18 cellular contexts compared by ENCODE assay signal in the genomic region with DNA sequence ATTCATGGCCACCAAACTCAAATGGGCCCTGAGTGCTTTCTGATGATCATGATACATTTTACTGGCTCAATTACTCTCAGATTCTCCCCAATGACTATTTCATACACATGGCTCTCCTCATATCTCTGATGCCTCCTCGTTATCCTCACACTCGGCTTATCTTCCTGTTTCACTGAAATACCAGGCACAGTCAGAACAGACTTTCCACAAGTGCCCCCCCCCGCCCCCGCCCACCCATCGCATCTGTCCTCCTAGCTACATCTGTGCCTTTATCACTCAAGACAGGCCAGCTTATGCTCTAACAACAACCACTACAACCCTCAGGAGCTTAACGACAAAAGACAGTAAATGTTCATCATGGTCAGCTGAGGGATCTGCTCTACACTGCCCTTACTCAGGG.
DNase-seq lines count a peak whose midpoint lies in the region; ATAC-seq, FAIRE-seq and TF ChIP-seq lines count a peak whose summit lies in the region.
"Had no signal": no experiment of that assay in that cellular context is flagged by ENCODE, and none has a peak within 500 bp of the region (broad histone marks: within the 10 kb centered on the region; RNA-seq: fewer than 3 reads in every experiment).

No MANE protein-coding gene starts in this region.

- no peak for TF ChIP-seq CTCF in D721Med (IDR thresholded peaks at IDR 0.05; ENCODE audit: insufficient read depth, missing control alignments)

- DNase-seq in activated naive CD4-positive, alpha-beta T cell treated with Interleukin-2 at 50 U/mL for 16 hours, result peak; percentile 16
- no peak for DNase-seq in activated naive CD4-positive, alpha-beta T cell treated with anti-CD3 and anti-CD28 coated beads, Interleukin-2, amount 10 ng/mL, durations not matched to agents 7 days and 5 days
- DNase-seq in NCI-H524 treated with DMSO at 0.1 percent for 48 hours (lab: John Stamatoyannopoulos, UW) (peak; percentile 41), D721Med (ENCODE audit: insufficient read length, low spot score) (no peak), NCI-H2171 (lab: John Stamatoyannopoulos, UW) (no peak), H54 (ENCODE audit: insufficient read length, low spot score) (no peak)
- DNase-seq in activated naive CD4-positive, alpha-beta T cell treated with anti-CD3 and anti-CD28 coated beads, Interleukin-2, amount 50 U/mL, for 72 hours (ENCODE audit: low spot score in 2 of 2), result no peak
- DNase-seq in stimulated activated effector memory CD8-positive, alpha-beta T cell treated with anti-CD3 and anti-CD28 coated beads, Interleukin-12 subunit alpha, Interleukin-12 subunit beta, amount 100 ng/mL, for 72 hours (ENCODE audit: low spot score in 2 of 2), result no peak
- DNase-seq: cortex of kidney; DMS53; GF-D8; naive thymus-derived CD4-positive, alpha-beta T cell; NCI-H774; PC-9; right lobe of liver; SJCRH30; stimulated activated CD4-positive, alpha-beta T cell treated with anti-CD3 and anti-CD28 coated beads, Interleukin-15, amount 100 ng/mL, for 24 hours had no signal

- peaks cover 70% of the 10 kb centered on the region for H3K4me1 Mint-ChIP-seq in activated naive CD4-positive, alpha-beta T cell treated with anti-CD3 and anti-CD28 coated beads, Interleukin-2, amount 10 ng/mL, durations not matched to agents 7 days and 5 days
- H3K4me1 Mint-ChIP-seq in stimulated activated effector memory CD8-positive, alpha-beta T cell treated with anti-CD3 and anti-CD28 coated beads, Interleukin-12 subunit alpha, Interleukin-12 subunit beta, amount 100 ng/mL, for 72 hours, result peaks cover 53% of the 10 kb centered on the region

- H3K27ac Mint-ChIP-seq in activated naive CD4-positive, alpha-beta T cell treated with anti-CD3 and anti-CD28 coated beads, Interleukin-2, amount 10 ng/mL, durations not matched to agents 7 days and 5 days, result no peak overlapping the region
- H3K27ac Mint-ChIP-seq in activated naive CD4-positive, alpha-beta T cell treated with anti-CD3 and anti-CD28 coated beads, Interleukin-2, amount 50 U/mL, for 72 hours, result peak overlapping the region; percentile 93 to 94
- H3K27ac Mint-ChIP-seq in stimulated activated effector memory CD8-positive, alpha-beta T cell treated with anti-CD3 and anti-CD28 coated beads, Interleukin-12 subunit alpha, Interleukin-12 subunit beta, amount 100 ng/mL, for 72 hours, result peak overlapping the region; percentile 38

- no peak overlapping the region for H3K4me3 Mint-ChIP-seq in activated naive CD4-positive, alpha-beta T cell treated with anti-CD3 and anti-CD28 coated beads, Interleukin-2, amount 10 ng/mL, durations not matched to agents 7 days and 5 days
- peak overlapping the region; percentile 65 for H3K4me3 Mint-ChIP-seq in stimulated activated effector memory CD8-positive, alpha-beta T cell treated with anti-CD3 and anti-CD28 coated beads, Interleukin-12 subunit alpha, Interleukin-12 subunit beta, amount 100 ng/mL, for 72 hours

- no peaks in the 10 kb centered on the region for H3K9me3 Mint-ChIP-seq in activated naive CD4-positive, alpha-beta T cell treated with anti-CD3 and anti-CD28 coated beads, Interleukin-2, amount 10 ng/mL, durations not matched to agents 7 days and 5 days
- peaks cover 0 to 3% of the 10 kb centered on the region in 2 donors for H3K9me3 Mint-ChIP-seq in activated naive CD4-positive, alpha-beta T cell treated with anti-CD3 and anti-CD28 coated beads, Interleukin-2, amount 50 U/mL, for 72 hours
- no peaks in the 10 kb centered on the region for H3K9me3 Mint-ChIP-seq in stimulated activated effector memory CD8-positive, alpha-beta T cell treated with anti-CD3 and anti-CD28 coated beads, Interleukin-12 subunit alpha, Interleukin-12 subunit beta, amount 100 ng/mL, for 72 hours
- H3K9me3 Mint-ChIP-seq: naive thymus-derived CD4-positive, alpha-beta T cell had no signal

- TF ChIP-seq POLR2A in H54 (IDR thresholded peaks at IDR 0.05; ENCODE audit: low read depth, low read length), result no peak

- no peaks in the 10 kb centered on the region for H3K27me3 Mint-ChIP-seq in activated naive CD4-positive, alpha-beta T cell treated with anti-CD3 and anti-CD28 coated beads, Interleukin-2, amount 10 ng/mL, durations not matched to agents 7 days and 5 days
- H3K27me3 Mint-ChIP-seq: naive thymus-derived CD4-positive, alpha-beta T cell had no signal

- FAIRE-seq in D721Med (lab: Jason Lieb, UNC) (no peak), H54 (lab: Jason Lieb, UNC) (no peak)
- FAIRE-seq: K562 had no signal

- H3K36me3 Mint-ChIP-seq in activated naive CD4-positive, alpha-beta T cell treated with anti-CD3 and anti-CD28 coated beads, Interleukin-2, amount 10 ng/mL, durations not matched to agents 7 days and 5 days, result peaks cover 32% of the 10 kb centered on the region
- peaks cover 30 to 41% of the 10 kb centered on the region in 2 donors for H3K36me3 Mint-ChIP-seq in activated naive CD4-positive, alpha-beta T cell treated with anti-CD3 and anti-CD28 coated beads, Interleukin-2, amount 50 U/mL, for 72 hours
- peaks cover 59% of the 10 kb centered on the region for H3K36me3 Mint-ChIP-seq in stimulated activated effector memory CD8-positive, alpha-beta T cell treated with anti-CD3 and anti-CD28 coated beads, Interleukin-12 subunit alpha, Interleukin-12 subunit beta, amount 100 ng/mL, for 72 hours

- CTCF ChIA-PET in activated naive CD4-positive, alpha-beta T cell treated with anti-CD3 and anti-CD28 coated beads, Interleukin-2, amount 10 ng/mL, durations not matched to agents 7 days and 5 days (lab: Charles Lee), result interaction anchor here (1.5 kb wide), 1 partner anchor 10 kb away, joined by 5 read pairs; no protein-coding TSS in a partner anchor

- peak; percentile 2 to 22 for ATAC-seq in activated naive CD4-positive, alpha-beta T cell treated with anti-CD3 and anti-CD28 coated beads, Interleukin-2, amount 50 U/mL, for 72 hours
- peak; percentile 54 for ATAC-seq in stimulated activated effector memory CD8-positive, alpha-beta T cell treated with anti-CD3 and anti-CD28 coated beads, Interleukin-12 subunit alpha, Interleukin-12 subunit beta, amount 100 ng/mL, for 72 hours
- ATAC-seq: K562; naive thymus-derived CD4-positive, alpha-beta T cell; right lobe of liver had no signal

Comparison
In these comparisons a context has a peak if more than half of its experiments do, and no peak if none do; other contexts are left out.
1. DNase-seq: peak in activated naive CD4-positive, alpha-beta T cell treated with Interleukin-2 at 50 U/mL for 16 hours (single experiment) and NCI-H524 treated with DMSO at 0.1 percent for 48 hours (single experiment); none in activated naive CD4-positive, alpha-beta T cell treated with anti-CD3 and anti-CD28 coated beads, Interleukin-2, amount 10 ng/mL, durations not matched to agents 7 days and 5 days (single experiment), activated naive CD4-positive, alpha-beta T cell treated with anti-CD3 and anti-CD28 coated beads, Interleukin-2, amount 50 U/mL, for 72 hours (0 of 2), stimulated activated effector memory CD8-positive, alpha-beta T cell treated with anti-CD3 and anti-CD28 coated beads, Interleukin-12 subunit alpha, Interleukin-12 subunit beta, amount 100 ng/mL, for 72 hours (0 of 2), D721Med (single experiment), NCI-H2171 (single experiment) and H54 (single experiment).